In genomic region chr14:90620540-90621204, GRCh38 we compare ENCODE assay signal across 20 cellular contexts.
A peak's percentile ranks its signal among the peaks of the same experiment; 100 is the strongest.
DNase-seq lines count a peak whose midpoint lies in the region.
"Had no signal": no experiment of that assay in that cellular context is flagged by ENCODE, and none has a peak within 500 bp of the region (broad histone marks: within the 10 kb centered on the region; RNA-seq: fewer than 3 reads in every experiment).

No MANE protein-coding gene starts in this region.

- H2BK5ac ChIP-seq in neuronal stem cell (ENCODE audit: low read length): peak overlapping the region; percentile 76

- H4K8ac ChIP-seq in neuronal stem cell (ENCODE audit: low read depth, low read length): no peak overlapping the region

- peak overlapping the region; percentile 43 for H3K14ac ChIP-seq in neuronal stem cell (ENCODE audit: low read length)

- peak overlapping the region; percentile 81 for H3K18ac ChIP-seq in neuronal stem cell (ENCODE audit: low read length)

- no peak overlapping the region for H3K4me3 ChIP-seq in neuronal stem cell (ENCODE audit: low read length in 2 of 2)
- H3K4me3 ChIP-seq: adrenal gland had no signal

- H2BK15ac ChIP-seq in neuronal stem cell (ENCODE audit: low read length): no peak overlapping the region

- no peak overlapping the region for H3K27ac Mint-ChIP-seq in activated CD4-positive, alpha-beta T cell treated with anti-CD3 and anti-CD28 coated beads, Interleukin-2, amount 10 ng/mL, durations not matched to agents 7 days and 5 days
- H3K27ac Mint-ChIP-seq: activated T-cell treated with anti-CD3 and anti-CD28 coated beads, Interleukin-2, amount 50 U/mL, for 24 hours; stimulated activated effector memory CD8-positive, alpha-beta T cell treated with anti-CD3 and anti-CD28 coated beads, Interleukin-12 subunit alpha, Interleukin-12 subunit beta, amount 100 ng/mL, for 72 hours had no signal

- H3K27ac ChIP-seq in caudate nucleus (ENCODE audit: low read depth, low read length) (peak overlapping the region; percentile 77), neuronal stem cell (replicated peaks; ENCODE audit: low read length) (no peak overlapping the region)
- H3K27ac ChIP-seq: adrenal gland, RWPE1 had no signal

- H3K4ac ChIP-seq in neuronal stem cell (ENCODE audit: low read length): no peak overlapping the region

- H3K9ac ChIP-seq in neuronal stem cell (ENCODE audit: low read depth, low read length, poor library complexity): peak overlapping the region; percentile 67

- no peaks in the 10 kb centered on the region for H3K79me1 ChIP-seq in neuronal stem cell (ENCODE audit: low read depth, low read length)

- H3K4me1 ChIP-seq in neuronal stem cell (ENCODE audit: control insufficient read depth in 2 of 2, insufficient read depth in 1 of 2, low read depth in 1 of 2, low read length in 2 of 2): peaks cover 21 to 22% of the 10 kb centered on the region in 2 donors

- no peak overlapping the region for H3K4me3 Mint-ChIP-seq in activated CD4-positive, alpha-beta T cell treated with anti-CD3 and anti-CD28 coated beads, Interleukin-2, amount 10 ng/mL, durations not matched to agents 7 days and 5 days
- H3K4me3 Mint-ChIP-seq: activated T-cell treated with anti-CD3 and anti-CD28 coated beads, Interleukin-2, amount 50 U/mL, for 24 hours; stimulated activated effector memory CD8-positive, alpha-beta T cell treated with anti-CD3 and anti-CD28 coated beads, Interleukin-12 subunit alpha, Interleukin-12 subunit beta, amount 100 ng/mL, for 72 hours had no signal

- DNase-seq in NCI-H1092 treated with DMSO at 0.1 percent for 48 hours (lab: John Stamatoyannopoulos, UW) (peak; percentile 82), NCI-H2107 (lab: John Stamatoyannopoulos, UW) (peak; percentile 90), caudate nucleus (lab: John Stamatoyannopoulos, UW) (peak in 3 of 61 donors; percentile 39 to 67 (median 52)), neuronal stem cell (ENCODE audit: low spot score) (no peak), SHP77 (lab: John Stamatoyannopoulos, UW) (no peak), globus pallidus (ENCODE audit: low spot score) (no peak), SIG-M5 treated with dmso at 0.1 percent for 504 hours (lab: John Stamatoyannopoulos, UW; ENCODE audit: unreplicated experiment) (no peak)
- no peak for DNase-seq in activated CD4-positive, alpha-beta T cell treated with anti-CD3 and anti-CD28 coated beads, Interleukin-2, amount 10 ng/mL, durations not matched to agents 7 days and 5 days
- DNase-seq: activated CD8-positive, alpha-beta memory T cell treated with anti-CD3 and anti-CD28 coated beads for 24 hours; activated naive CD4-positive, alpha-beta T cell; activated T-cell treated with anti-CD3 and anti-CD28 coated beads, Interleukin-2, amount 50 U/mL, for 24 hours; dermis blood vessel endothelial cell; left ventricle myocardium superior; NCI-H146; NCI-H524 treated with DMSO at 0.1 percent for 48 hours; stimulated activated CD4-positive, alpha-beta T cell treated with anti-CD3 and anti-CD28 coated beads, Interleukin-2, amount 100 ng/mL, for 24 hours; T-helper 9 cell had no signal

- CTCF ChIA-PET in activated CD4-positive, alpha-beta T cell treated with anti-CD3 and anti-CD28 coated beads, Interleukin-2, amount 10 ng/mL, durations not matched to agents 7 days and 5 days (lab: Charles Lee): interaction anchor here (0.5 kb wide), 1 partner anchor 1686 kb away, joined by 3 read pairs; no protein-coding TSS in a partner anchor

- no peaks in the 10 kb centered on the region for H3K36me3 Mint-ChIP-seq in activated CD4-positive, alpha-beta T cell treated with anti-CD3 and anti-CD28 coated beads, Interleukin-2, amount 10 ng/mL, durations not matched to agents 7 days and 5 days (ENCODE audit: low read depth)
- H3K36me3 Mint-ChIP-seq: stimulated activated effector memory CD8-positive, alpha-beta T cell treated with anti-CD3 and anti-CD28 coated beads, Interleukin-12 subunit alpha, Interleukin-12 subunit beta, amount 100 ng/mL, for 72 hours had no signal

- H3K23ac ChIP-seq in neuronal stem cell (ENCODE audit: low read depth, low read length, poor library complexity): no peak overlapping the region

- no peak overlapping the region for H2BK120ac ChIP-seq in neuronal stem cell (ENCODE audit: low read depth, low read length)

- peak overlapping the region; percentile 75 for H2BK12ac ChIP-seq in neuronal stem cell (ENCODE audit: low read length)

- no peaks in the 10 kb centered on the region for H3K27me3 Mint-ChIP-seq in activated CD4-positive, alpha-beta T cell treated with anti-CD3 and anti-CD28 coated beads, Interleukin-2, amount 10 ng/mL, durations not matched to agents 7 days and 5 days
- H3K27me3 Mint-ChIP-seq: activated T-cell treated with anti-CD3 and anti-CD28 coated beads, Interleukin-2, amount 50 U/mL, for 24 hours had no signal

- peak overlapping the region; percentile 41 for H2AK5ac ChIP-seq in neuronal stem cell (ENCODE audit: low read depth, low read length)

- no CpG with 5 or more reads among the region's 14 CpGs for WGBS in neuronal stem cell (ENCODE audit: extremely low coverage in 2 of 2, insufficient read length in 2 of 2, insufficient replicate concordance in 1 of 2), 2 donors

- peaks cover 0 to 3% of the 10 kb centered on the region in 2 donors for H3K9me3 ChIP-seq in neuronal stem cell (replicated peaks in 1 of 2; ENCODE audit: control insufficient read depth in 2 of 2, insufficient read depth in 1 of 2, low read depth in 1 of 2, low read length in 2 of 2)
- H3K9me3 ChIP-seq: adrenal gland had no signal

- H3K27me3 ChIP-seq in neuronal stem cell (ENCODE audit: control insufficient read depth in 3 of 3, insufficient read depth in 3 of 3, low read depth in 1 of 3, low read length in 3 of 3): no peaks in the 10 kb centered on the region
- H3K27me3 ChIP-seq: adrenal gland had no signal

- no peaks in the 10 kb centered on the region for H3K4me1 Mint-ChIP-seq in activated CD4-positive, alpha-beta T cell treated with anti-CD3 and anti-CD28 coated beads, Interleukin-2, amount 10 ng/mL, durations not matched to agents 7 days and 5 days
- H3K4me1 Mint-ChIP-seq: stimulated activated effector memory CD8-positive, alpha-beta T cell treated with anti-CD3 and anti-CD28 coated beads, Interleukin-12 subunit alpha, Interleukin-12 subunit beta, amount 100 ng/mL, for 72 hours had no signal

- no peak overlapping the region for H3K4me2 ChIP-seq in neuronal stem cell (ENCODE audit: insufficient read depth, low read length, poor library complexity, severe bottlenecking)

- H2AFZ ChIP-seq in neuronal stem cell (ENCODE audit: low read length): no peak overlapping the region

- peaks cover 1 to 15% of the 10 kb centered on the region in 2 donors for H3K36me3 ChIP-seq in neuronal stem cell (replicated peaks in 1 of 2; ENCODE audit: control insufficient read depth in 2 of 2, insufficient read depth in 2 of 2, low read length in 2 of 2)
- H3K36me3 ChIP-seq: adrenal gland had no signal

- H4K91ac ChIP-seq in neuronal stem cell (ENCODE audit: low read depth, low read length, poor library complexity): no peak overlapping the region

- POLR2A ChIA-PET in activated CD4-positive, alpha-beta T cell treated with anti-CD3 and anti-CD28 coated beads, Interleukin-2, amount 10 ng/mL, durations not matched to agents 7 days and 5 days (lab: Charles Lee): no interaction called here

- H3K9me3 Mint-ChIP-seq in activated CD4-positive, alpha-beta T cell treated with anti-CD3 and anti-CD28 coated beads, Interleukin-2, amount 10 ng/mL, durations not matched to agents 7 days and 5 days: no peaks in the 10 kb centered on the region
- H3K9me3 Mint-ChIP-seq: activated T-cell treated with anti-CD3 and anti-CD28 coated beads, Interleukin-2, amount 50 U/mL, for 24 hours; stimulated activated effector memory CD8-positive, alpha-beta T cell treated with anti-CD3 and anti-CD28 coated beads, Interleukin-12 subunit alpha, Interleukin-12 subunit beta, amount 100 ng/mL, for 72 hours had no signal

Comparison
In these comparisons a context has a peak if more than half of its experiments do, and no peak if none do; other contexts are left out.
1. DNase-seq: peak in NCI-H1092 treated with DMSO at 0.1 percent for 48 hours (single experiment) and NCI-H2107 (single experiment); none in neuronal stem cell (single experiment), activated CD4-positive, alpha-beta T cell treated with anti-CD3 and anti-CD28 coated beads, Interleukin-2, amount 10 ng/mL, durations not matched to agents 7 days and 5 days (single experiment), SHP77 (0 of 2), globus pallidus (single experiment) and SIG-M5 treated with dmso at 0.1 percent for 504 hours (single experiment).